In genomic region chr7:37215524-37215923, GRCh38 we compare ENCODE assay signal across 22 cellular contexts.
DNase-seq lines count a peak whose midpoint lies in the region; ATAC-seq and TF ChIP-seq lines count a peak whose summit lies in the region.
"Had no signal": no experiment of that assay in that cellular context is flagged by ENCODE, and none has a peak within 500 bp of the region (broad histone marks: within the 10 kb centered on the region; RNA-seq: fewer than 3 reads in every experiment).

No MANE protein-coding gene starts in this region.

- H3K27me3 Mint-ChIP-seq in CD4-positive, CD25-positive, alpha-beta regulatory T cell, result no peaks in the 10 kb centered on the region
- H3K27me3 Mint-ChIP-seq in CD4-positive, alpha-beta memory T cell, result no peaks in the 10 kb centered on the region
- H3K27me3 Mint-ChIP-seq in activated T-helper 17 cell treated with anti-CD3 and anti-CD28 coated beads, Interleukin-2, amount 50 U/mL, for 72 hours, result no peaks in the 10 kb centered on the region
- H3K27me3 Mint-ChIP-seq in naive thymus-derived CD4-positive, alpha-beta T cell, result no peaks in the 10 kb centered on the region
- no peaks in the 10 kb centered on the region for H3K27me3 Mint-ChIP-seq in activated CD8-positive, alpha-beta T cell treated with anti-CD3 and anti-CD28 coated beads, Interleukin-2, amount 10 ng/mL, durations not matched to agents 7 days and 5 days (ENCODE audit: low read depth)
- H3K27me3 Mint-ChIP-seq: activated CD4-positive, alpha-beta T cell treated with anti-CD3 and anti-CD28 coated beads for 36 hours; natural killer cell treated with Interleukin-12 subunit alpha and Interleukin-12 subunit beta and Interleukin-15 and Interleukin-18, amount 100 ng/mL, for 72 hours had no signal

- peaks cover 64% of the 10 kb centered on the region for H3K36me3 ChIP-seq in CD4-positive, CD25-positive, alpha-beta regulatory T cell (ENCODE audit: control insufficient read depth, insufficient read depth, low read length)
- peaks cover 24% of the 10 kb centered on the region for H3K36me3 ChIP-seq in CD4-positive, alpha-beta memory T cell (ENCODE audit: insufficient read depth, low read length)
- peaks cover 0 to 47% (median 6%) of the 10 kb centered on the region in 3 experiments for H3K36me3 ChIP-seq in naive thymus-derived CD4-positive, alpha-beta T cell (ENCODE audit: control insufficient read depth in 2 of 3, insufficient read depth in 3 of 3, low read length in 3 of 3)
- H3K36me3 ChIP-seq in vagina, result no peaks in the 10 kb centered on the region
- H3K36me3 ChIP-seq: ovary, SJSA1 had no signal

- no peak overlapping the region for H3K27ac ChIP-seq in CD4-positive, CD25-positive, alpha-beta regulatory T cell (ENCODE audit: insufficient read depth, low read length, poor library complexity, severe bottlenecking)
- H3K27ac ChIP-seq in CD4-positive, alpha-beta memory T cell (ENCODE audit: low read depth, low read length), result no peak overlapping the region
- H3K27ac ChIP-seq in naive thymus-derived CD4-positive, alpha-beta T cell (ENCODE audit: low read depth, low read length), result no peak overlapping the region
- H3K27ac ChIP-seq in vagina, result no peak overlapping the region
- H3K27ac ChIP-seq: BLaER1 treated with 17β-estradiol and CSF1 and Interleukin-3, amounts not matched to agents 10 nM and 100 nM; ovary; SJSA1; upper lobe of left lung had no signal

- H3K4me3 ChIP-seq in CD4-positive, CD25-positive, alpha-beta regulatory T cell (ENCODE audit: low read depth, low read length), result no peak overlapping the region
- H3K4me3 ChIP-seq in CD4-positive, alpha-beta memory T cell (ENCODE audit: low read length in 2 of 2), result no peak overlapping the region
- H3K4me3 ChIP-seq in naive thymus-derived CD4-positive, alpha-beta T cell (ENCODE audit: low read length), result no peak overlapping the region
- no peak overlapping the region for H3K4me3 ChIP-seq in vagina
- H3K4me3 ChIP-seq: BLaER1 treated with 17β-estradiol and CSF1 and Interleukin-3, amounts not matched to agents 10 nM and 100 nM; ovary; SJSA1; upper lobe of left lung had no signal

- H3K4me1 Mint-ChIP-seq in CD4-positive, CD25-positive, alpha-beta regulatory T cell, result peaks cover 2 to 14% (median 8%) of the 10 kb centered on the region in 4 donors
- H3K4me1 Mint-ChIP-seq in CD4-positive, alpha-beta memory T cell, result peaks cover 6 to 13% (median 10%) of the 10 kb centered on the region in 4 donors
- peaks cover 6% of the 10 kb centered on the region for H3K4me1 Mint-ChIP-seq in activated T-helper 17 cell treated with anti-CD3 and anti-CD28 coated beads, Interleukin-2, amount 50 U/mL, for 72 hours
- H3K4me1 Mint-ChIP-seq in naive thymus-derived CD4-positive, alpha-beta T cell, result peaks cover 10 to 31% (median 18%) of the 10 kb centered on the region in 7 donors
- H3K4me1 Mint-ChIP-seq in activated CD8-positive, alpha-beta T cell treated with anti-CD3 and anti-CD28 coated beads, Interleukin-2, amount 10 ng/mL, durations not matched to agents 7 days and 5 days (ENCODE audit: low read depth), result peaks cover 12% of the 10 kb centered on the region

- ATAC-seq in CD4-positive, CD25-positive, alpha-beta regulatory T cell (ENCODE audit: low read depth in 2 of 2), result no peak
- ATAC-seq in activated T-helper 17 cell treated with anti-CD3 and anti-CD28 coated beads, Interleukin-2, amount 50 U/mL, for 72 hours (replicated peaks), result no peak
- no peak for ATAC-seq in naive thymus-derived CD4-positive, alpha-beta T cell
- ATAC-seq in activated CD8-positive, alpha-beta T cell treated with anti-CD3 and anti-CD28 coated beads, Interleukin-2, amount 10 ng/mL, durations not matched to agents 7 days and 5 days, result no peak
- ATAC-seq: activated CD4-positive, alpha-beta T cell treated with anti-CD3 and anti-CD28 coated beads for 36 hours; left lobe of liver; natural killer cell treated with Interleukin-12 subunit alpha and Interleukin-12 subunit beta and Interleukin-15 and Interleukin-18, amount 100 ng/mL, for 72 hours had no signal

- intact Hi-C loops in CD4-positive, alpha-beta memory T cell (cut with micrococcal nuclease), result no loop called here
- intact Hi-C loops in naive thymus-derived CD4-positive, alpha-beta T cell (cut with micrococcal nuclease), result no loop called here
- intact Hi-C loops in vagina (cut with DNase I), result no loop called here

- no peaks in the 10 kb centered on the region for H3K9me3 Mint-ChIP-seq in CD4-positive, CD25-positive, alpha-beta regulatory T cell
- no peaks in the 10 kb centered on the region for H3K9me3 Mint-ChIP-seq in CD4-positive, alpha-beta memory T cell
- H3K9me3 Mint-ChIP-seq in activated T-helper 17 cell treated with anti-CD3 and anti-CD28 coated beads, Interleukin-2, amount 50 U/mL, for 72 hours, result no peaks in the 10 kb centered on the region
- H3K9me3 Mint-ChIP-seq in naive thymus-derived CD4-positive, alpha-beta T cell, result no peaks in the 10 kb centered on the region
- no peaks in the 10 kb centered on the region for H3K9me3 Mint-ChIP-seq in activated CD8-positive, alpha-beta T cell treated with anti-CD3 and anti-CD28 coated beads, Interleukin-2, amount 10 ng/mL, durations not matched to agents 7 days and 5 days (ENCODE audit: insufficient read depth)
- H3K9me3 Mint-ChIP-seq: natural killer cell treated with Interleukin-12 subunit alpha and Interleukin-12 subunit beta and Interleukin-15 and Interleukin-18, amount 100 ng/mL, for 72 hours had no signal

- H3K36me3 Mint-ChIP-seq in CD4-positive, CD25-positive, alpha-beta regulatory T cell, result peaks cover 47% of the 10 kb centered on the region
- H3K36me3 Mint-ChIP-seq in CD4-positive, alpha-beta memory T cell, result peaks cover 39 to 83% of the 10 kb centered on the region in 2 donors
- H3K36me3 Mint-ChIP-seq in activated T-helper 17 cell treated with anti-CD3 and anti-CD28 coated beads, Interleukin-2, amount 50 U/mL, for 72 hours (ENCODE audit: low read depth), result peaks cover 94% of the 10 kb centered on the region
- H3K36me3 Mint-ChIP-seq in naive thymus-derived CD4-positive, alpha-beta T cell, result peaks cover 0 to 41% (median 11%) of the 10 kb centered on the region in 5 donors
- H3K36me3 Mint-ChIP-seq in activated CD8-positive, alpha-beta T cell treated with anti-CD3 and anti-CD28 coated beads, Interleukin-2, amount 10 ng/mL, durations not matched to agents 7 days and 5 days (ENCODE audit: low read depth), result peaks cover 24% of the 10 kb centered on the region

- no peak for DNase-seq in CD4-positive, CD25-positive, alpha-beta regulatory T cell
- no peak for DNase-seq in CD4-positive, alpha-beta memory T cell
- DNase-seq in naive thymus-derived CD4-positive, alpha-beta T cell, result no peak
- no peak for DNase-seq in activated CD8-positive, alpha-beta T cell treated with anti-CD3 and anti-CD28 coated beads, Interleukin-2, amount 10 ng/mL, durations not matched to agents 7 days and 5 days
- DNase-seq in midbrain (lab: John Stamatoyannopoulos, UW) (no peak), vagina (ENCODE audit: extremely low spot score in 2 of 2) (no peak)
- DNase-seq: activated CD4-positive, alpha-beta T cell treated with anti-CD3 and anti-CD28 coated beads for 36 hours; central memory CD4-positive, alpha-beta T cell; NCI-H146; NCI-H446; NCI-H774; ovary; retina; RPMI8226; small intestine; stimulated activated CD4-positive, alpha-beta T cell treated with anti-CD3 and anti-CD28 coated beads, Interleukin-1b, Interleukin-23, amount 100 ng/mL, for 48 hours; upper lobe of left lung had no signal

- POLR2A ChIA-PET in CD4-positive, alpha-beta memory T cell (lab: Charles Lee; ENCODE audit: partially characterized antibody), result interaction anchor here (1.1 kb wide), 1 partner anchor 233 kb away, joined by 5 read pairs; no protein-coding TSS in a partner anchor
- POLR2A ChIA-PET in naive thymus-derived CD4-positive, alpha-beta T cell (lab: Charles Lee), result interaction anchor here (0.6 kb wide), 1 partner anchor 71 kb away, joined by 3 read pairs; no protein-coding TSS in a partner anchor
- POLR2A ChIA-PET in activated CD8-positive, alpha-beta T cell treated with anti-CD3 and anti-CD28 coated beads, Interleukin-2, amount 10 ng/mL, durations not matched to agents 7 days and 5 days (lab: Charles Lee), result no interaction called here

- H3K27ac Mint-ChIP-seq in CD4-positive, CD25-positive, alpha-beta regulatory T cell, result peak overlapping the region; percentile 57 to 90 (median 78)
- peak overlapping the region; percentile 24 to 85 (median 72) for H3K27ac Mint-ChIP-seq in CD4-positive, alpha-beta memory T cell
- peak overlapping the region; percentile 77 for H3K27ac Mint-ChIP-seq in activated T-helper 17 cell treated with anti-CD3 and anti-CD28 coated beads, Interleukin-2, amount 50 U/mL, for 72 hours
- peak overlapping the region in 8 of 9 donors; percentile 21 to 83 (median 60) for H3K27ac Mint-ChIP-seq in naive thymus-derived CD4-positive, alpha-beta T cell
- H3K27ac Mint-ChIP-seq in activated CD8-positive, alpha-beta T cell treated with anti-CD3 and anti-CD28 coated beads, Interleukin-2, amount 10 ng/mL, durations not matched to agents 7 days and 5 days, result no peak overlapping the region
- H3K27ac Mint-ChIP-seq: activated CD4-positive, alpha-beta T cell treated with anti-CD3 and anti-CD28 coated beads for 36 hours; natural killer cell treated with Interleukin-12 subunit alpha and Interleukin-12 subunit beta and Interleukin-15 and Interleukin-18, amount 100 ng/mL, for 72 hours had no signal

- CTCF ChIA-PET in CD4-positive, alpha-beta memory T cell (lab: Charles Lee; ENCODE audit: partially characterized antibody), result interaction anchor here (1.0 to 1.7 kb wide), 4 partner anchors 13 to 138 kb away, joined by 3 to 7 read pairs (median 4); no protein-coding TSS in a partner anchor
- CTCF ChIA-PET in naive thymus-derived CD4-positive, alpha-beta T cell (lab: Charles Lee), result interaction anchor here (0.7 to 1.4 kb wide), 2 partner anchors 11 to 16 kb away, joined by 3 to 9 read pairs; no protein-coding TSS in a partner anchor
- CTCF ChIA-PET in activated CD8-positive, alpha-beta T cell treated with anti-CD3 and anti-CD28 coated beads, Interleukin-2, amount 10 ng/mL, durations not matched to agents 7 days and 5 days (lab: Charles Lee), result interaction anchor here (1.0 to 3.2 kb wide), 3 partner anchors 15 to 19 kb away, joined by 3 to 12 read pairs (median 6); no protein-coding TSS in a partner anchor

- no peaks in the 10 kb centered on the region for H3K27me3 ChIP-seq in CD4-positive, CD25-positive, alpha-beta regulatory T cell (ENCODE audit: control insufficient read depth, insufficient read depth, low read length)
- H3K27me3 ChIP-seq in CD4-positive, alpha-beta memory T cell (ENCODE audit: insufficient read depth, low read length), result no peaks in the 10 kb centered on the region
- no peaks in the 10 kb centered on the region for H3K27me3 ChIP-seq in naive thymus-derived CD4-positive, alpha-beta T cell (ENCODE audit: control insufficient read depth in 2 of 2, insufficient read depth in 2 of 2, low read length in 2 of 2)
- no peaks in the 10 kb centered on the region for H3K27me3 ChIP-seq in vagina
- H3K27me3 ChIP-seq: BLaER1 treated with 17β-estradiol and CSF1 and Interleukin-3, amounts not matched to agents 10 nM and 100 nM; ovary; SJSA1; upper lobe of left lung had no signal

- no peak for TF ChIP-seq POLR2A in vagina (IDR thresholded peaks at IDR 0.05)

- no peaks in the 10 kb centered on the region for H3K4me1 ChIP-seq in CD4-positive, CD25-positive, alpha-beta regulatory T cell (ENCODE audit: control insufficient read depth, insufficient read depth, low read length, poor library complexity, severe bottlenecking)
- no peaks in the 10 kb centered on the region for H3K4me1 ChIP-seq in CD4-positive, alpha-beta memory T cell (ENCODE audit: insufficient read depth, low read length)
- H3K4me1 ChIP-seq in naive thymus-derived CD4-positive, alpha-beta T cell (ENCODE audit: control insufficient read depth in 2 of 2, insufficient read depth in 2 of 2, low read length in 2 of 2), result no peaks in the 10 kb centered on the region
- H3K4me1 ChIP-seq in vagina, result peaks cover 7% of the 10 kb centered on the region
- H3K4me1 ChIP-seq: SJSA1 had no signal

- no peaks in the 10 kb centered on the region for H3K9me3 ChIP-seq in CD4-positive, CD25-positive, alpha-beta regulatory T cell (ENCODE audit: control insufficient read depth in 2 of 2, low read length in 2 of 2)
- H3K9me3 ChIP-seq in CD4-positive, alpha-beta memory T cell (ENCODE audit: control insufficient read depth in 1 of 2, low read length in 2 of 2), result no peaks in the 10 kb centered on the region
- no peaks in the 10 kb centered on the region for H3K9me3 ChIP-seq in naive thymus-derived CD4-positive, alpha-beta T cell (ENCODE audit: control insufficient read depth in 2 of 3, low read length in 3 of 3)
- H3K9me3 ChIP-seq in vagina, result no peaks in the 10 kb centered on the region
- H3K9me3 ChIP-seq: BLaER1 treated with 17β-estradiol and CSF1 and Interleukin-3, amounts not matched to agents 10 nM and 100 nM; ovary; upper lobe of left lung had no signal

- no peak for TF ChIP-seq CTCF in vagina (IDR thresholded peaks at IDR 0.05)

- no peak overlapping the region for H3K4me3 Mint-ChIP-seq in CD4-positive, CD25-positive, alpha-beta regulatory T cell
- no peak overlapping the region for H3K4me3 Mint-ChIP-seq in CD4-positive, alpha-beta memory T cell
- no peak overlapping the region for H3K4me3 Mint-ChIP-seq in activated T-helper 17 cell treated with anti-CD3 and anti-CD28 coated beads, Interleukin-2, amount 50 U/mL, for 72 hours
- H3K4me3 Mint-ChIP-seq in naive thymus-derived CD4-positive, alpha-beta T cell, result no peak overlapping the region
- H3K4me3 Mint-ChIP-seq in activated CD8-positive, alpha-beta T cell treated with anti-CD3 and anti-CD28 coated beads, Interleukin-2, amount 10 ng/mL, durations not matched to agents 7 days and 5 days, result no peak overlapping the region
- H3K4me3 Mint-ChIP-seq: activated CD4-positive, alpha-beta T cell treated with anti-CD3 and anti-CD28 coated beads for 36 hours; natural killer cell treated with Interleukin-12 subunit alpha and Interleukin-12 subunit beta and Interleukin-15 and Interleukin-18, amount 100 ng/mL, for 72 hours had no signal
